2 cellular contexts compared by ENCODE assay signal in genomic region chr5:55226027-55226933, GRCh38.
TF ChIP-seq lines count a peak whose summit lies in the region.

No MANE protein-coding gene starts in this region.

TF ChIP-seq in SK-N-SH treated with all-trans-retinoic acid at 6 μM for 48 hours, 23 proteins besides CTCF, POLR2A, EP300 and RAD21 (continued from another document):
- TF ChIP-seq POU6F1 (CRISPR knock-in tag; IDR thresholded peaks at IDR 0.05; ENCODE audit: borderline replicate concordance, low read depth) (no peak), CSDC2 (CRISPR knock-in tag; IDR thresholded peaks at IDR 0.05) (no peak), ZNF565 (CRISPR knock-in tag; conservative IDR thresholded peaks at IDR 0.05; ENCODE audit: low read depth) (no peak), ISL1 (CRISPR knock-in tag; IDR thresholded peaks at IDR 0.05) (no peak), RARB (CRISPR knock-in tag; IDR thresholded peaks at IDR 0.05) (no peak), BACH2 (CRISPR knock-in tag; IDR thresholded peaks at IDR 0.05; ENCODE audit: borderline replicate concordance) (no peak), TOX (CRISPR knock-in tag; IDR thresholded peaks at IDR 0.05; ENCODE audit: borderline replicate concordance) (no peak), OSR1 (CRISPR knock-in tag; IDR thresholded peaks at IDR 0.05) (no peak), TCF4 (CRISPR knock-in tag; IDR thresholded peaks at IDR 0.05; ENCODE audit: borderline replicate concordance) (no peak), ARNTL (CRISPR knock-in tag; IDR thresholded peaks at IDR 0.05; ENCODE audit: borderline replicate concordance, low read depth) (no peak), CREB5 (CRISPR knock-in tag; IDR thresholded peaks at IDR 0.05; ENCODE audit: low read depth) (no peak), ZFP3 (CRISPR knock-in tag; IDR thresholded peaks at IDR 0.05) (no peak), ZC3H10 (CRISPR knock-in tag; IDR thresholded peaks at IDR 0.05) (no peak), CSRNP3 (CRISPR knock-in tag; IDR thresholded peaks at IDR 0.05) (no peak)
- TF ChIP-seq, protein P1, sequence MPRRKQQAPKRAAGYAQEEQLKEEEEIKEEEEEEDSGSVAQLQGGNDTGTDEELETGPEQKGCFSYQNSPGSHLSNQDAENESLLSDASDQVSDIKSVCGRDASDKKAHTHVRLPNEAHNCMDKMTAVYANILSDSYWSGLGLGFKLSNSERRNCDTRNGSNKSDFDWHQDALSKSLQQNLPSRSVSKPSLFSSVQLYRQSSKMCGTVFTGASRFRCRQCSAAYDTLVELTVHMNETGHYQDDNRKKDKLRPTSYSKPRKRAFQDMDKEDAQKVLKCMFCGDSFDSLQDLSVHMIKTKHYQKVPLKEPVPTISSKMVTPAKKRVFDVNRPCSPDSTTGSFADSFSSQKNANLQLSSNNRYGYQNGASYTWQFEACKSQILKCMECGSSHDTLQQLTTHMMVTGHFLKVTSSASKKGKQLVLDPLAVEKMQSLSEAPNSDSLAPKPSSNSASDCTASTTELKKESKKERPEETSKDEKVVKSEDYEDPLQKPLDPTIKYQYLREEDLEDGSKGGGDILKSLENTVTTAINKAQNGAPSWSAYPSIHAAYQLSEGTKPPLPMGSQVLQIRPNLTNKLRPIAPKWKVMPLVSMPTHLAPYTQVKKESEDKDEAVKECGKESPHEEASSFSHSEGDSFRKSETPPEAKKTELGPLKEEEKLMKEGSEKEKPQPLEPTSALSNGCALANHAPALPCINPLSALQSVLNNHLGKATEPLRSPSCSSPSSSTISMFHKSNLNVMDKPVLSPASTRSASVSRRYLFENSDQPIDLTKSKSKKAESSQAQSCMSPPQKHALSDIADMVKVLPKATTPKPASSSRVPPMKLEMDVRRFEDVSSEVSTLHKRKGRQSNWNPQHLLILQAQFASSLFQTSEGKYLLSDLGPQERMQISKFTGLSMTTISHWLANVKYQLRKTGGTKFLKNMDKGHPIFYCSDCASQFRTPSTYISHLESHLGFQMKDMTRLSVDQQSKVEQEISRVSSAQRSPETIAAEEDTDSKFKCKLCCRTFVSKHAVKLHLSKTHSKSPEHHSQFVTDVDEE (CRISPR knock-in tag; IDR thresholded peaks at IDR 0.05), result no peak

TF ChIP-seq in K562, 482 proteins besides CTCF, POLR2A, EP300 and RAD21 (continued from another document and continues in another):
- TF ChIP-seq CREB5 (CRISPR knock-in tag; IDR thresholded peaks at IDR 0.05) (no peak), NR2C2 (CRISPR knock-in tag; IDR thresholded peaks at IDR 0.05) (peak; percentile 85), NR2C2 (tag; IDR thresholded peaks at IDR 0.05) (peak; percentile 58; the same call in 1 of the 2 replicates), JUNB (CRISPR knock-in tag; conservative IDR thresholded peaks at IDR 0.05) (no peak), CGGBP1 (CRISPR knock-in tag; IDR thresholded peaks at IDR 0.05) (no peak), FOXP4 (CRISPR knock-in tag; IDR thresholded peaks at IDR 0.05; ENCODE audit: borderline replicate concordance) (no peak), TRIM24 (IDR thresholded peaks at IDR 0.05) (no peak), ZNF140 (CRISPR knock-in tag; IDR thresholded peaks at IDR 0.05) (no peak), TFAM (CRISPR knock-in tag; conservative IDR thresholded peaks at IDR 0.05) (no peak), ZBTB7A (IDR thresholded peaks at IDR 0.05; ENCODE audit: borderline replicate concordance, control insufficient read depth, low read depth, low read length) (no peak), POLR2AphosphoS5 (IDR thresholded peaks at IDR 0.05; ENCODE audit: control insufficient read depth, insufficient read depth, low read depth, low read length) (no peak), ZNF449 (CRISPR knock-in tag; IDR thresholded peaks at IDR 0.05) (no peak), KDM5B (IDR thresholded peaks at IDR 0.05; ENCODE audit: insufficient replicate concordance, low read depth, low read length) (no peak), SLC30A9 (CRISPR knock-in tag; IDR thresholded peaks at IDR 0.05) (no peak), CREB1 (IDR thresholded peaks at IDR 0.05) (peak; percentile 27; the same call in 1 of the 2 replicates), CREB1 (CRISPR knock-in tag; IDR thresholded peaks at IDR 0.05) (peak; percentile 35; the same call in 1 of the 2 replicates)
- TF ChIP-seq, protein P2, sequence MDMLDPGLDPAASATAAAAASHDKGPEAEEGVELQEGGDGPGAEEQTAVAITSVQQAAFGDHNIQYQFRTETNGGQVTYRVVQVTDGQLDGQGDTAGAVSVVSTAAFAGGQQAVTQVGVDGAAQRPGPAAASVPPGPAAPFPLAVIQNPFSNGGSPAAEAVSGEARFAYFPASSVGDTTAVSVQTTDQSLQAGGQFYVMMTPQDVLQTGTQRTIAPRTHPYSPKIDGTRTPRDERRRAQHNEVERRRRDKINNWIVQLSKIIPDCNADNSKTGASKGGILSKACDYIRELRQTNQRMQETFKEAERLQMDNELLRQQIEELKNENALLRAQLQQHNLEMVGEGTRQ (CRISPR knock-in tag; IDR thresholded peaks at IDR 0.05), result no peak
- TF ChIP-seq, protein P3, sequence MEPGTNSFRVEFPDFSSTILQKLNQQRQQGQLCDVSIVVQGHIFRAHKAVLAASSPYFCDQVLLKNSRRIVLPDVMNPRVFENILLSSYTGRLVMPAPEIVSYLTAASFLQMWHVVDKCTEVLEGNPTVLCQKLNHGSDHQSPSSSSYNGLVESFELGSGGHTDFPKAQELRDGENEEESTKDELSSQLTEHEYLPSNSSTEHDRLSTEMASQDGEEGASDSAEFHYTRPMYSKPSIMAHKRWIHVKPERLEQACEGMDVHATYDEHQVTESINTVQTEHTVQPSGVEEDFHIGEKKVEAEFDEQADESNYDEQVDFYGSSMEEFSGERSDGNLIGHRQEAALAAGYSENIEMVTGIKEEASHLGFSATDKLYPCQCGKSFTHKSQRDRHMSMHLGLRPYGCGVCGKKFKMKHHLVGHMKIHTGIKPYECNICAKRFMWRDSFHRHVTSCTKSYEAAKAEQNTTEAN (CRISPR knock-in tag; IDR thresholded peaks at IDR 0.05), result no peak
- TF ChIP-seq, protein P4, sequence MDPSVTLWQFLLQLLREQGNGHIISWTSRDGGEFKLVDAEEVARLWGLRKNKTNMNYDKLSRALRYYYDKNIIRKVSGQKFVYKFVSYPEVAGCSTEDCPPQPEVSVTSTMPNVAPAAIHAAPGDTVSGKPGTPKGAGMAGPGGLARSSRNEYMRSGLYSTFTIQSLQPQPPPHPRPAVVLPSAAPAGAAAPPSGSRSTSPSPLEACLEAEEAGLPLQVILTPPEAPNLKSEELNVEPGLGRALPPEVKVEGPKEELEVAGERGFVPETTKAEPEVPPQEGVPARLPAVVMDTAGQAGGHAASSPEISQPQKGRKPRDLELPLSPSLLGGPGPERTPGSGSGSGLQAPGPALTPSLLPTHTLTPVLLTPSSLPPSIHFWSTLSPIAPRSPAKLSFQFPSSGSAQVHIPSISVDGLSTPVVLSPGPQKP (CRISPR knock-in tag; IDR thresholded peaks at IDR 0.05), result no peak
- TF ChIP-seq, protein P5, sequence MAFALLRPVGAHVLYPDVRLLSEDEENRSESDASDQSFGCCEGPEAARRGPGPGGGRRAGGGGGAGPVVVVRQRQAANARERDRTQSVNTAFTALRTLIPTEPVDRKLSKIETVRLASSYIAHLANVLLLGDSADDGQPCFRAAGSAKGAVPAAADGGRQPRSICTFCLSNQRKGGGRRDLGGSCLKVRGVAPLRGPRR (CRISPR knock-in tag; IDR thresholded peaks at IDR 0.05), result no peak
- TF ChIP-seq, protein P6, sequence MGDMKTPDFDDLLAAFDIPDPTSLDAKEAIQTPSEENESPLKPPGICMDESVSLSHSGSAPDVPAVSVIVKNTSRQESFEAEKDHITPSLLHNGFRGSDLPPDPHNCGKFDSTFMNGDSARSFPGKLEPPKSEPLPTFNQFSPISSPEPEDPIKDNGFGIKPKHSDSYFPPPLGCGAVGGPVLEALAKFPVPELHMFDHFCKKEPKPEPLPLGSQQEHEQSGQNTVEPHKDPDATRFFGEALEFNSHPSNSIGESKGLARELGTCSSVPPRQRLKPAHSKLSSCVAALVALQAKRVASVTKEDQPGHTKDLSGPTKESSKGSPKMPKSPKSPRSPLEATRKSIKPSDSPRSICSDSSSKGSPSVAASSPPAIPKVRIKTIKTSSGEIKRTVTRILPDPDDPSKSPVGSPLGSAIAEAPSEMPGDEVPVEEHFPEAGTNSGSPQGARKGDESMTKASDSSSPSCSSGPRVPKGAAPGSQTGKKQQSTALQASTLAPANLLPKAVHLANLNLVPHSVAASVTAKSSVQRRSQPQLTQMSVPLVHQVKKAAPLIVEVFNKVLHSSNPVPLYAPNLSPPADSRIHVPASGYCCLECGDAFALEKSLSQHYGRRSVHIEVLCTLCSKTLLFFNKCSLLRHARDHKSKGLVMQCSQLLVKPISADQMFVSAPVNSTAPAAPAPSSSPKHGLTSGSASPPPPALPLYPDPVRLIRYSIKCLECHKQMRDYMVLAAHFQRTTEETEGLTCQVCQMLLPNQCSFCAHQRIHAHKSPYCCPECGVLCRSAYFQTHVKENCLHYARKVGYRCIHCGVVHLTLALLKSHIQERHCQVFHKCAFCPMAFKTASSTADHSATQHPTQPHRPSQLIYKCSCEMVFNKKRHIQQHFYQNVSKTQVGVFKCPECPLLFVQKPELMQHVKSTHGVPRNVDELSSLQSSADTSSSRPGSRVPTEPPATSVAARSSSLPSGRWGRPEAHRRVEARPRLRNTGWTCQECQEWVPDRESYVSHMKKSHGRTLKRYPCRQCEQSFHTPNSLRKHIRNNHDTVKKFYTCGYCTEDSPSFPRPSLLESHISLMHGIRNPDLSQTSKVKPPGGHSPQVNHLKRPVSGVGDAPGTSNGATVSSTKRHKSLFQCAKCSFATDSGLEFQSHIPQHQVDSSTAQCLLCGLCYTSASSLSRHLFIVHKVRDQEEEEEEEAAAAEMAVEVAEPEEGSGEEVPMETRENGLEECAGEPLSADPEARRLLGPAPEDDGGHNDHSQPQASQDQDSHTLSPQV (IDR thresholded peaks at IDR 0.05), result no peak
- TF ChIP-seq, protein P7, sequence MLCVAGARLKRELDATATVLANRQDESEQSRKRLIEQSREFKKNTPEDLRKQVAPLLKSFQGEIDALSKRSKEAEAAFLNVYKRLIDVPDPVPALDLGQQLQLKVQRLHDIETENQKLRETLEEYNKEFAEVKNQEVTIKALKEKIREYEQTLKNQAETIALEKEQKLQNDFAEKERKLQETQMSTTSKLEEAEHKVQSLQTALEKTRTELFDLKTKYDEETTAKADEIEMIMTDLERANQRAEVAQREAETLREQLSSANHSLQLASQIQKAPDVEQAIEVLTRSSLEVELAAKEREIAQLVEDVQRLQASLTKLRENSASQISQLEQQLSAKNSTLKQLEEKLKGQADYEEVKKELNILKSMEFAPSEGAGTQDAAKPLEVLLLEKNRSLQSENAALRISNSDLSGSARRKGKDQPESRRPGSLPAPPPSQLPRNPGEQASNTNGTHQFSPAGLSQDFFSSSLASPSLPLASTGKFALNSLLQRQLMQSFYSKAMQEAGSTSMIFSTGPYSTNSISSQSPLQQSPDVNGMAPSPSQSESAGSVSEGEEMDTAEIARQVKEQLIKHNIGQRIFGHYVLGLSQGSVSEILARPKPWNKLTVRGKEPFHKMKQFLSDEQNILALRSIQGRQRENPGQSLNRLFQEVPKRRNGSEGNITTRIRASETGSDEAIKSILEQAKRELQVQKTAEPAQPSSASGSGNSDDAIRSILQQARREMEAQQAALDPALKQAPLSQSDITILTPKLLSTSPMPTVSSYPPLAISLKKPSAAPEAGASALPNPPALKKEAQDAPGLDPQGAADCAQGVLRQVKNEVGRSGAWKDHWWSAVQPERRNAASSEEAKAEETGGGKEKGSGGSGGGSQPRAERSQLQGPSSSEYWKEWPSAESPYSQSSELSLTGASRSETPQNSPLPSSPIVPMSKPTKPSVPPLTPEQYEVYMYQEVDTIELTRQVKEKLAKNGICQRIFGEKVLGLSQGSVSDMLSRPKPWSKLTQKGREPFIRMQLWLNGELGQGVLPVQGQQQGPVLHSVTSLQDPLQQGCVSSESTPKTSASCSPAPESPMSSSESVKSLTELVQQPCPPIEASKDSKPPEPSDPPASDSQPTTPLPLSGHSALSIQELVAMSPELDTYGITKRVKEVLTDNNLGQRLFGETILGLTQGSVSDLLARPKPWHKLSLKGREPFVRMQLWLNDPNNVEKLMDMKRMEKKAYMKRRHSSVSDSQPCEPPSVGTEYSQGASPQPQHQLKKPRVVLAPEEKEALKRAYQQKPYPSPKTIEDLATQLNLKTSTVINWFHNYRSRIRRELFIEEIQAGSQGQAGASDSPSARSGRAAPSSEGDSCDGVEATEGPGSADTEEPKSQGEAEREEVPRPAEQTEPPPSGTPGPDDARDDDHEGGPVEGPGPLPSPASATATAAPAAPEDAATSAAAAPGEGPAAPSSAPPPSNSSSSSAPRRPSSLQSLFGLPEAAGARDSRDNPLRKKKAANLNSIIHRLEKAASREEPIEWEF (CRISPR knock-in tag; IDR thresholded peaks at IDR 0.05), result no peak
